ENCODE assay signal across 17 cellular contexts in genomic region chr20:3326779-3327521, GRCh38.
"Had no signal": no experiment of that assay in that cellular context is flagged by ENCODE, and none has a peak within 500 bp of the region (broad histone marks: within the 10 kb centered on the region; RNA-seq: fewer than 3 reads in every experiment).

No MANE protein-coding gene starts in this region.

- DNase-seq: activated B cell treated with CpG ODN at 0.5 μM for 24 hours; activated CD4-positive, alpha-beta T cell treated with anti-CD3 and anti-CD28 coated beads for 48 hours; activated CD8-positive, alpha-beta memory T cell treated with anti-CD3 and anti-CD28 coated beads, Interleukin-2, amount 50 U/mL, for 4 hours; activated effector memory CD4-positive, alpha-beta T cell treated with anti-CD3 and anti-CD28 coated beads, Interleukin-2, amount 50 U/mL, for 16 hours; activated naive CD4-positive, alpha-beta T cell treated with anti-CD3 and anti-CD28 coated beads, Interleukin-2, amount 50 U/mL, for 16 hours; activated T-cell treated with anti-CD3 and anti-CD28 coated beads, Interleukin-2, amount 50 U/mL, for 4 hours; aorta; effector memory CD4-positive, alpha-beta T cell; nucleus accumbens; sigmoid colon; stimulated activated CD4-positive, alpha-beta T cell treated with anti-CD3 and anti-CD28 coated beads, Interleukin-4, amount 100 ng/mL, for 24 hours; T-helper 2 cell; testis had no signal

- H3K4me1 ChIP-seq: breast epithelium, testis had no signal

- H3K4me3 ChIP-seq: breast epithelium, sigmoid colon, testis had no signal

- H3K27ac Mint-ChIP-seq: activated B cell treated with CpG ODN at 0.5 μM for 24 hours; dendritic cell treated with granulocyte-macrophage colony-stimulating factor and Interleukin-4, amounts not matched to agents 40 ng/mL and 50 ng/mL, for 4 days; nephron; stimulated activated memory B cell treated with anti-CD40 and anti-IgM and Interleukin-4, amounts not matched to agents 10 μg/mL and 1 μg/mL and 100 μg/mL, for 72 hours had no signal

- H3K27ac ChIP-seq: breast epithelium, sigmoid colon, testis had no signal

- H3K27me3 ChIP-seq: breast epithelium, sigmoid colon, testis had no signal

- H3K27me3 Mint-ChIP-seq: activated B cell treated with CpG ODN at 0.5 μM for 24 hours; dendritic cell treated with granulocyte-macrophage colony-stimulating factor and Interleukin-4, amounts not matched to agents 40 ng/mL and 50 ng/mL, for 4 days; stimulated activated memory B cell treated with anti-CD40 and anti-IgM and Interleukin-4, amounts not matched to agents 10 μg/mL and 1 μg/mL and 100 μg/mL, for 72 hours had no signal

- H3K9me3 ChIP-seq: breast epithelium, sigmoid colon, testis had no signal

- ATAC-seq: activated T-cell treated with anti-CD3 and anti-CD28 coated beads, Interleukin-2, amount 50 U/mL, for 4 hours; stimulated activated memory B cell treated with anti-CD40 and anti-IgM and Interleukin-4, amounts not matched to agents 10 μg/mL and 1 μg/mL and 100 μg/mL, for 72 hours had no signal

- H3K9me3 Mint-ChIP-seq: activated B cell treated with CpG ODN at 0.5 μM for 24 hours; activated T-cell treated with anti-CD3 and anti-CD28 coated beads, Interleukin-2, amount 50 U/mL, for 4 hours; dendritic cell treated with granulocyte-macrophage colony-stimulating factor and Interleukin-4, amounts not matched to agents 40 ng/mL and 50 ng/mL, for 4 days; nephron; stimulated activated memory B cell treated with anti-CD40 and anti-IgM and Interleukin-4, amounts not matched to agents 10 μg/mL and 1 μg/mL and 100 μg/mL, for 72 hours had no signal

- H3K4me1 Mint-ChIP-seq: activated B cell treated with CpG ODN at 0.5 μM for 24 hours; nephron; stimulated activated memory B cell treated with anti-CD40 and anti-IgM and Interleukin-4, amounts not matched to agents 10 μg/mL and 1 μg/mL and 100 μg/mL, for 72 hours had no signal

- H3K4me3 Mint-ChIP-seq: activated B cell treated with CpG ODN at 0.5 μM for 24 hours; activated T-cell treated with anti-CD3 and anti-CD28 coated beads, Interleukin-2, amount 50 U/mL, for 4 hours; dendritic cell treated with granulocyte-macrophage colony-stimulating factor and Interleukin-4, amounts not matched to agents 40 ng/mL and 50 ng/mL, for 4 days; nephron; stimulated activated memory B cell treated with anti-CD40 and anti-IgM and Interleukin-4, amounts not matched to agents 10 μg/mL and 1 μg/mL and 100 μg/mL, for 72 hours had no signal

- H3K36me3 ChIP-seq: breast epithelium had no signal
